19 cellular contexts compared by ENCODE assay signal in genomic region chr18:75047240-75047639, GRCh38.
DNase-seq lines count a peak whose midpoint lies in the region; ATAC-seq and TF ChIP-seq lines count a peak whose summit lies in the region.
"Had no signal": no experiment of that assay in that cellular context is flagged by ENCODE, and none has a peak within 500 bp of the region (broad histone marks: within the 10 kb centered on the region; RNA-seq: fewer than 3 reads in every experiment).

No MANE protein-coding gene starts in this region.

- peaks cover 9 to 10% of the 10 kb centered on the region in 2 donors for H3K36me3 Mint-ChIP-seq in CD14-positive monocyte

- DNase-seq in cardiac muscle cell (ENCODE audit: low read depth in 1 of 2, low spot score in 1 of 2) (peak in 1 of 2 donors; percentile 34), Right ventricle myocardium inferior (ENCODE audit: missing footprints) (no peak), heart left ventricle (peak in 2 of 5 donors; percentile 48 to 61), right cardiac atrium (peak in 1 of 3 donors; percentile 69), HPDE6-E6E7 (ENCODE audit: extremely low spot score) (no peak), CD14-positive monocyte (ENCODE audit: low spot score) (no peak), dermis blood vessel endothelial cell (no peak), COLO829 (ENCODE audit: low spot score) (no peak)
- DNase-seq: CD4-positive, CD25-positive, alpha-beta regulatory T cell; H7; KG1; MG63; NCI-H1694; NCI-H2171 treated with DMSO at 0.1 percent for 48 hours; NCI-H524; SIG-M5 had no signal

- WGBS in heart left ventricle, 4 donors = 41 to 55% (median 48%) methylated on average over 6 of the region's 6 CpGs
- WGBS in right cardiac atrium = 55% methylated on average over 6 of the region's 6 CpGs

- H3K27me3 ChIP-seq in cardiac muscle cell = no peaks in the 10 kb centered on the region
- no peaks in the 10 kb centered on the region for H3K27me3 ChIP-seq in heart left ventricle
- no peaks in the 10 kb centered on the region for H3K27me3 ChIP-seq in right cardiac atrium (ENCODE audit: control insufficient read depth, insufficient read depth)
- H3K27me3 ChIP-seq: MG63 had no signal

- H3K4me3 ChIP-seq in cardiac muscle cell (no peak overlapping the region), heart left ventricle (no peak overlapping the region), right cardiac atrium (ENCODE audit: low read length) (no peak overlapping the region)
- H3K4me3 ChIP-seq: MG63, SK-N-MC had no signal

- intact Hi-C loops in Right ventricle myocardium inferior (cut with DNase I) (loop anchor here (10.0 kb wide), 1 partner anchor 392 kb away; no protein-coding TSS in a partner anchor), heart left ventricle (cut with DNase I) (loop anchor here in 1 of 10 donors (10.0 kb wide), 1 partner anchor 168 kb away; the partner anchor contains the start of gene TSHZ1), right cardiac atrium (cut with DNase I) (no loop called here), CD14-positive monocyte (cut with micrococcal nuclease) (no loop called here)

- H3K4me3 Mint-ChIP-seq in CD14-positive monocyte = no peak overlapping the region
- H3K4me3 Mint-ChIP-seq: CD4-positive, CD25-positive, alpha-beta regulatory T cell had no signal

- H3K36me3 ChIP-seq in cardiac muscle cell (no peaks in the 10 kb centered on the region), heart left ventricle (no peaks in the 10 kb centered on the region)
- H3K36me3 ChIP-seq: MG63 had no signal

- H3K27me3 Mint-ChIP-seq in CD14-positive monocyte (ENCODE audit: low read depth in 3 of 3) = peaks cover 0 to 2% (median 0%) of the 10 kb centered on the region in 3 donors
- H3K27me3 Mint-ChIP-seq: CD4-positive, CD25-positive, alpha-beta regulatory T cell had no signal

- H3K9me3 ChIP-seq in cardiac muscle cell (ENCODE audit: low read depth) (no peaks in the 10 kb centered on the region), heart left ventricle (peaks cover 0 to 8% (median 0%) of the 10 kb centered on the region in 12 donors), right cardiac atrium (ENCODE audit: control insufficient read depth, low read length) (no peaks in the 10 kb centered on the region)
- H3K9me3 ChIP-seq: MG63 had no signal

- no peak overlapping the region for H3K27ac Mint-ChIP-seq in CD14-positive monocyte
- H3K27ac Mint-ChIP-seq: CD4-positive, CD25-positive, alpha-beta regulatory T cell had no signal

- H3K4me1 ChIP-seq in cardiac muscle cell (ENCODE audit: low read depth) = peaks cover 33% of the 10 kb centered on the region
- peaks cover 0 to 43% (median 7%) of the 10 kb centered on the region in 12 donors for H3K4me1 ChIP-seq in heart left ventricle
- peaks cover 2% of the 10 kb centered on the region for H3K4me1 ChIP-seq in right cardiac atrium (ENCODE audit: control insufficient read depth, insufficient read depth, low read length)

- TF ChIP-seq CTCF in cardiac muscle cell (IDR thresholded peaks at IDR 0.05; ENCODE audit: low read depth, low read length) (no peak), heart left ventricle (IDR thresholded peaks at IDR 0.05) (no peak), CD14-positive monocyte (IDR thresholded peaks at IDR 0.05) (no peak)

- ATAC-seq in Right ventricle myocardium inferior = no peak
- ATAC-seq in heart left ventricle = peak; percentile 71 to 88 (median 78)
- peak; percentile 55 to 73 for ATAC-seq in right cardiac atrium
- ATAC-seq: Panc1 had no signal

- H3K4me1 Mint-ChIP-seq in CD14-positive monocyte = no peaks in the 10 kb centered on the region

- H3K27ac ChIP-seq in cardiac muscle cell (peak overlapping the region; percentile 69), heart left ventricle (peak overlapping the region; percentile 28 to 88 (median 72)), right cardiac atrium (ENCODE audit: low read length) (peak overlapping the region; percentile 93)
- H3K27ac ChIP-seq: RWPE1, SK-N-MC had no signal

- no peak for TF ChIP-seq POLR2A in heart left ventricle (IDR thresholded peaks at IDR 0.05)

- peaks cover 0 to 6% (median 2%) of the 10 kb centered on the region in 7 donors for H3K9me3 Mint-ChIP-seq in CD14-positive monocyte
